20 cellular contexts compared by ENCODE assay signal in the genomic region with DNA sequence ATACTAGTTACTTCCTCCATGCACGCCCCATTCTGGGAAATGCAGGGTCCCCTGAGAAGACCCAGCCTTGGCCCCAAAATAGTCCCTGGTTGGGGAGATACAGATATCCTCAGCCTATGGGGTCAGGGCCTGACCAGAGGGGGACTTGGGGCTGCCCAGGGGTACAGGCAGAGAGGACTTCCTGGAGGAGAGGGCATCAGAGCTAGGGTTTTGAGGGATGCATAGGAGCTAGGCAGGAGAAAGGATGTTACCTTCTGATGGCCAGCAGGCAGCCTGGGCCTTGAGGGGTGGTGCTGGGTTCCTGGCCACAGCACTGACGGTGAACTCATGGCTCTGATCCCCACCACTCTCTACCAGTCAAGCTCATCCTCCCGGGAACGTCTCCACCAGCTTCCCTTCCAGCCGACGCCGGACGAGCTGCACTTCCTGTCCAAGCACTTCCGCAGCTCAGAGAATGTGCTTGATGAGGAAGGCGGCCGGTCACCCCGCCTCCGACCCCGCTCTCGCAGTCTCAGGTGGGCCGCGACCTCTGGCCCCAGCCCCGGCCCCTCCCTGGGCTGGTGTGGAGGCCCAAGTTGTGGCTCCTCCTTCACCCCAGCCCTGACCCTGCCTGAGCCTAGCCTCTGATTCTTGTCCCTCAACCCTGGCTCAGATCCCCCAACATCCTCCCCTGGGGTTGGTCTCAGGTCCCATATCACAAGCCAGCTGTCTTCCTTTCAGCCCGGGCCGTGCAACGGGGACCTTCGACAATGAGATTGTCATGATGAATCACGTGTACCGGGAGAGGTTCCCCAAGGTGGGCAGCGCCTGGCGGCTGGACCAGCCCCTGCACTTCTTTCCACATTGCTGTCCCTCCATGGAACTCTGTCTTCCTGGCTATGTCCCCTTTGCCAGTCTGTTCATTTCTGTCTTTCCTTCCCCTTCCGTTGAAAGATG. TPM values are rescaled to one million over a fixed set of nuclear protein-coding genes. Genes with fewer than 3 reads are reported as not detected.
DNase-seq lines count a peak whose midpoint lies in the region; ATAC-seq and TF ChIP-seq lines count a peak whose summit lies in the region.
"Had no signal": no experiment of that assay in that cellular context is flagged by ENCODE, and none has a peak within 500 bp of the region (broad histone marks: within the 10 kb centered on the region; RNA-seq: fewer than 3 reads in every experiment).

No MANE protein-coding gene starts in this region.

- ATAC-seq in left lobe of liver (peak; percentile 23), HG02870 (IDR thresholded peaks at IDR 0.05; ENCODE audit: unreplicated experiment) (no peak)

- H3K36me3 ChIP-seq in BLaER1 (peaks cover 80% of the 10 kb centered on the region), H7 (replicated peaks; ENCODE audit: control insufficient read depth, insufficient read depth, low read length) (peaks cover 3% of the 10 kb centered on the region), GM23248 (ENCODE audit: low read depth) (no peaks in the 10 kb centered on the region), hepatocyte (replicated peaks; ENCODE audit: insufficient read depth, low read depth) (no peaks in the 10 kb centered on the region)
- H3K36me3 ChIP-seq: prostate gland had no signal

- peak; percentile 47 for DNase-seq in H7
- DNase-seq in dermis blood vessel endothelial cell, result peak; percentile 63
- no peak for DNase-seq in left lobe of liver (ENCODE audit: low spot score)
- no peak for DNase-seq in GM23248
- DNase-seq in hepatocyte (ENCODE audit: low spot score), result no peak
- DNase-seq in NCI-H2107 treated with DMSO at 0.1 percent for 48 hours (lab: John Stamatoyannopoulos, UW; ENCODE audit: unreplicated experiment), result no peak
- DNase-seq: activated B cell treated with CpG ODN at 0.5 μM for 24 hours; activated effector memory CD4-positive, alpha-beta T cell treated with Interleukin-2 at 50 U/mL for 16 hours; Calu3; cortex of kidney; EL; mesenchymal stem cell; NCI-H1930; NCI-H510A treated with DMSO at 0.1 percent for 48 hours; SHP77; stimulated activated CD4-positive, alpha-beta T cell treated with anti-CD3 and anti-CD28 coated beads, Interleukin-4, amount 100 ng/mL, for 24 hours had no signal

- 0 out of 2 replicates have a peak, but pooled peaks cover 6% of the 10 kb centered on the region for H3F3A ChIP-seq in GM23248 (ENCODE audit: insufficient read depth)

- H3K4me2 ChIP-seq in BLaER1, result peak overlapping the region; percentile 49
- no peak overlapping the region for H3K4me2 ChIP-seq in GM23248 (ENCODE audit: unreplicated experiment)
- no peak overlapping the region for H3K4me2 ChIP-seq in hepatocyte
- H3K4me2 ChIP-seq: smooth muscle cell had no signal

- in situ Hi-C loops in GM23248 (cut with MboI), result no loop called here

- H3K9me2 ChIP-seq in GM23248 (ENCODE audit: insufficient read depth) (no peaks in the 10 kb centered on the region), hepatocyte (replicated peaks; ENCODE audit: insufficient read depth) (no peaks in the 10 kb centered on the region)

- no peaks in the 10 kb centered on the region for H3K9me3 ChIP-seq in BLaER1
- no peaks in the 10 kb centered on the region for H3K9me3 ChIP-seq in GM23248 (ENCODE audit: low read depth)
- H3K9me3 ChIP-seq in hepatocyte (ENCODE audit: low read depth), result no peaks in the 10 kb centered on the region
- H3K9me3 ChIP-seq: prostate gland had no signal

- 87 to 93% methylated on average over 25 to 27 of the region's 27 CpGs for WGBS in GM23248 (ENCODE audit: low coverage in 1 of 2, low lambda C conversion rate in 2 of 2, missing lambda C conversion rate in 2 of 2), 2 experiments
- WGBS in hepatocyte (ENCODE audit: low lambda C conversion rate, missing lambda C conversion rate), result 95% methylated on average over 26 of the region's 27 CpGs

- H3K4me1 ChIP-seq in BLaER1 (peaks cover 33% of the 10 kb centered on the region), GM23248 (ENCODE audit: insufficient read depth) (no peaks in the 10 kb centered on the region), hepatocyte (ENCODE audit: insufficient read depth) (peaks cover 8% of the 10 kb centered on the region)
- H3K4me1 ChIP-seq: prostate gland had no signal

- H3K9ac ChIP-seq in BLaER1, result 0 out of 2 replicates have a peak overlapping the region, but pooled peaks have one; percentile 11
- H3K9ac ChIP-seq in GM23248, result no peak overlapping the region

- no peak overlapping the region for H3K4me3 ChIP-seq in BLaER1
- H3K4me3 ChIP-seq in H7 (ENCODE audit: insufficient read depth, low read depth, low read length), result no peak overlapping the region
- no peak overlapping the region for H3K4me3 ChIP-seq in GM23248
- H3K4me3 ChIP-seq in hepatocyte, result no peak overlapping the region
- H3K4me3 ChIP-seq: prostate gland, smooth muscle cell had no signal

- H3K27me3 ChIP-seq in BLaER1 (no peaks in the 10 kb centered on the region), H7 (ENCODE audit: control insufficient read depth, insufficient read depth, low read length) (peaks cover 8% of the 10 kb centered on the region; the same call in 1 of the 2 replicates), GM23248 (replicated peaks; ENCODE audit: insufficient read depth) (no peaks in the 10 kb centered on the region), hepatocyte (no peaks in the 10 kb centered on the region)

- H2AFZ ChIP-seq in GM23248 (no peak overlapping the region), hepatocyte (no peak overlapping the region)

- H3K27ac ChIP-seq in BLaER1 (peak overlapping the region; percentile 13; the same call in 1 of the 2 replicates), GM23248 (no peak overlapping the region), hepatocyte (no peak overlapping the region)
- H3K27ac ChIP-seq: prostate gland had no signal

- no peak for TF ChIP-seq CTCF in hepatocyte (IDR thresholded peaks at IDR 0.05; ENCODE audit: poor library complexity)

- H3K79me2 ChIP-seq in GM23248 (ENCODE audit: insufficient read depth), result no peaks in the 10 kb centered on the region; the same call in 1 of the 2 replicates
- H3K79me2 ChIP-seq in hepatocyte, result peaks cover 6% of the 10 kb centered on the region

- peaks cover 54% of the 10 kb centered on the region for H4K20me1 ChIP-seq in BLaER1
- H4K20me1 ChIP-seq in GM23248 (ENCODE audit: insufficient read depth), result no peaks in the 10 kb centered on the region
- peaks cover 14% of the 10 kb centered on the region for H4K20me1 ChIP-seq in hepatocyte (ENCODE audit: insufficient read depth, poor library complexity, severe bottlenecking)

RNA-seq across cellular contexts. Expression of a gene that starts 25.6 kb away (rescaled TPM):
- 2.4 and 4.0 TPM in 2 replicates for total RNA-seq in H7 (2014; rRNA removed; shearing (Covaris generic))
- 2.2 and 3.7 TPM in 2 replicates for total RNA-seq in dermis blood vessel endothelial cell
- total RNA-seq in left lobe of liver, result 18.4 TPM
- 3.2 and 3.8 TPM in 2 replicates for total RNA-seq in GM23248 (2014; rRNA removed; shearing (Covaris generic))
- polyA plus RNA-seq in GM23248 (2016; fragmentation: Nextera tagmentation; extraction: Ambion mirVana), result 5.6 and 6.1 TPM in 2 replicates
- total RNA-seq in hepatocyte, result 5.5 and 9.7 TPM in 2 replicates
- polyA plus RNA-seq in hepatocyte, result 10.3 and 11.1 TPM in 2 replicates

RNA-seq across cellular contexts. Expression of a gene that starts 29.8 kb away (rescaled TPM):
- 26.7 and 29.0 TPM in 2 replicates for total RNA-seq in H7 (2014; rRNA removed; shearing (Covaris generic))
- total RNA-seq in dermis blood vessel endothelial cell (4.8 and 9.7 TPM in 2 replicates), left lobe of liver (14.8 TPM), hepatocyte (29.9 and 38.7 TPM in 2 replicates)
- 29.2 and 48.9 TPM in 2 replicates for total RNA-seq in GM23248 (2014; rRNA removed; shearing (Covaris generic))
- polyA plus RNA-seq in GM23248 (2016; fragmentation: Nextera tagmentation; extraction: Ambion mirVana) (1.5 and 1.6 TPM in 2 replicates), hepatocyte (49.5 and 52.2 TPM in 2 replicates)

RNA-seq across cellular contexts. Expression of a gene that starts 36.4 kb away (rescaled TPM):
- total RNA-seq in H7 (2014; rRNA removed; shearing (Covaris generic)), result not detected in 2 replicates
- total RNA-seq in dermis blood vessel endothelial cell, result 0.34 and 0.74 TPM in 2 replicates
- total RNA-seq in left lobe of liver, result 0.25 TPM
- not detected in 2 replicates for total RNA-seq in GM23248 (2014; rRNA removed; shearing (Covaris generic))
- polyA plus RNA-seq in GM23248 (2016; fragmentation: Nextera tagmentation; extraction: Ambion mirVana), result not detected in 2 replicates
- not detected in 2 replicates for total RNA-seq in hepatocyte
- not detected in 2 replicates for polyA plus RNA-seq in hepatocyte
- total RNA-seq: Calu3, smooth muscle cell had no signal
- polyA plus RNA-seq: smooth muscle cell had no signal

RNA-seq across cellular contexts. Expression of a gene that starts 50.5 kb away (rescaled TPM):
- 47.3 and 53.4 TPM in 2 replicates for total RNA-seq in H7 (2014; rRNA removed; shearing (Covaris generic))
- total RNA-seq in dermis blood vessel endothelial cell, result 8.0 and 8.5 TPM in 2 replicates
- 57.6 TPM for total RNA-seq in left lobe of liver
- total RNA-seq in GM23248 (2014; rRNA removed; shearing (Covaris generic)), result 0.86 and 15.9 TPM in 2 replicates
- 10.3 and 14.3 TPM in 2 replicates for polyA plus RNA-seq in GM23248 (2016; fragmentation: Nextera tagmentation; extraction: Ambion mirVana)
- 95.7 and 133 TPM in 2 replicates for total RNA-seq in hepatocyte
- polyA plus RNA-seq in hepatocyte, result 129 and 170 TPM in 2 replicates

Comparison
In these comparisons a context has a peak if more than half of its experiments do, and no peak if none do; other contexts are left out.
1. DNase-seq: peak in H7 (single experiment) and dermis blood vessel endothelial cell (single experiment); none in left lobe of liver (single experiment), GM23248 (single experiment), hepatocyte (single experiment) and NCI-H2107 treated with DMSO at 0.1 percent for 48 hours (single experiment).